In the genomic region with DNA sequence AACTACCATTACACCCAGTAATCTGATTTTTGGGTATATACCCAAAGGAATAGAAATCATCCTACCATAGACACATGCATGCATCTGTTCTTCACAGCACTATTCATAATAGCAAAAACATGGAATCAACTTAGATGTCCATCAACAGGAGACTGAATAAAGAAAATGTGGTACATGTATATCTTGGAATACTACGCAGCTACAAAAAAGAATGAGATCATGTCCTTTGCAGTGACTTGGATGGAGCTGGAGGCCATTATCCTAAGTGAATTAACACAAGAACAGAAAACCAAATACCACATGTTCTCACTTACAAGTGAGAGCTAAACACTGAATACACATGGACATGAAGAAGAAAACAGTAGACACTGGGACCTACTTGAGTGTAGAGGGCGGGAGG, we compare ENCODE assay signal across 35 cellular contexts.
"Had no signal": no experiment of that assay in that cellular context is flagged by ENCODE, and none has a peak within 500 bp of the region (broad histone marks: within the 10 kb centered on the region; RNA-seq: fewer than 3 reads in every experiment).

No MANE protein-coding gene starts in this region.

- H3K9ac ChIP-seq: KMS-11 had no signal

- H3K4me2 ChIP-seq: KMS-11 had no signal

- DNase-seq: Karpas-422, Kasumi-1, KG1, MM.1S, MV-4-11, NCI-H1048, NCI-H1092, NCI-H1092 treated with DMSO at 0.1 percent for 48 hours, NCI-H1105, NCI-H1105 treated with DMSO at 0.1 percent for 48 hours, NCI-H1417, NCI-H1417 treated with DMSO at 0.1 percent for 48 hours, NCI-H1436, NCI-H1436 treated with DMSO at 0.1 percent for 48 hours, NCI-H146, NCI-H1694, NCI-H1694 treated with DMSO at 0.1 percent for 48 hours, NCI-H187, NCI-H187 treated with DMSO at 0.1 percent for 48 hours, NCI-H1930, NCI-H2029, NCI-H2029 treated with DMSO at 0.1 percent for 48 hours, NCI-H2081, NCI-H2081 treated with DMSO at 0.1 percent for 48 hours, NCI-H2107, NCI-H2171, NCI-H2171 treated with DMSO at 0.1 percent for 48 hours, NCI-H2227 treated with DMSO at 0.1 percent for 48 hours, NCI-H226, NCI-H345, NCI-H446, NCI-H446 treated with DMSO at 0.1 percent for 48 hours, NCI-H510A, NCI-H510A treated with DMSO at 0.1 percent for 48 hours had no signal

- H3K27ac ChIP-seq: KMS-11 had no signal
